15 cellular contexts compared by ENCODE assay signal in the genomic region with DNA sequence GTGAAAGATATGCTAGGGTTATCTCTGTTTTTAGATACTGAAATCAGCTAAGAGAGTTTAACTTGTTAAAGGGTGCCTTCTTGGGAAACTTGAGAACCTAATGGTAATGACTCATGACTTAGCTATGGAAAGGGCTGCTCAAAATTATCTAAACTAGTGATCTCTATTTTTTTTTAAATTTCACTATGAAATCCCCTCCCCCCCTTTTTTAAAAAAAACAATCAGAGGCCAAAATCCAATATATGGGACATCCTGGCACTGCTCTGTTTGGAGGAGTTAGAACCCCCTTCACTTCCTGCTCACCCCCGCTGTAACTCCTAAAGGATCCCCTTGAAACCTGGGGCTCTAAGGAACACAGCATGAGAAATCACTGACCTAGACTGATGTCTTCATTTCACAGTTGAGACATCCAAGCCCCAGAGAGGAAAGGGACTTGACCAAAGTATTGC. TPM values are rescaled to one million over a fixed set of nuclear protein-coding genes. Genes with fewer than 3 reads are reported as not detected.
DNase-seq lines count a peak whose midpoint lies in the region; ATAC-seq, FAIRE-seq and TF ChIP-seq lines count a peak whose summit lies in the region.
"Had no signal": no experiment of that assay in that cellular context is flagged by ENCODE, and none has a peak within 500 bp of the region (broad histone marks: within the 10 kb centered on the region; RNA-seq: fewer than 3 reads in every experiment).

No MANE protein-coding gene starts in this region.

- peak overlapping the region; percentile 92 for H3K4ac ChIP-seq in IMR-90 (ENCODE audit: low read depth, low read length)

- peaks cover 26% of the 10 kb centered on the region for H3K36me3 ChIP-seq in IMR-90 (ENCODE audit: control insufficient read depth, insufficient read depth, low read length)
- H3K36me3 ChIP-seq in GM12878 (ENCODE audit: control insufficient read depth in 2 of 2, insufficient read depth in 2 of 2, low read length in 1 of 2): peaks cover 6 to 7% of the 10 kb centered on the region in 2 experiments; a peak in 3 of 4 replicates
- peaks cover 0 to 54% of the 10 kb centered on the region in 2 donors for H3K36me3 ChIP-seq in left lung
- H3K36me3 ChIP-seq in neural progenitor cell: no peaks in the 10 kb centered on the region

- DNase-seq in AG08395 (ENCODE audit: low spot score) (peak; percentile 80), IMR-90 (peak; percentile 75), GM12878 (ENCODE audit: low read depth, low spot score) (no peak), left lung (no peak), dorsolateral prefrontal cortex (no peak), neural progenitor cell (ENCODE audit: low spot score) (no peak)
- no peak for DNase-seq in activated CD4-positive, alpha-beta T cell treated with anti-CD3 and anti-CD28 coated beads for 4 hours
- DNase-seq: hippocampal formation, NCI-H1930, right lobe of liver, T-helper 9 cell, transverse colon had no signal

- H4K91ac ChIP-seq in IMR-90 (ENCODE audit: insufficient read depth, low read depth, low read length): peak overlapping the region; percentile 72

- H3K23ac ChIP-seq in IMR-90 (ENCODE audit: low read depth, low read length): peak overlapping the region; percentile 81; the same call in 1 of the 2 replicates

- RAD21 ChIA-PET in GM12878 (lab: Charles Lee; ENCODE audit: unreplicated experiment): interaction anchor here (0.8 kb wide), 2 partner anchors 9 to 52 kb away, joined by 3 read pairs; no protein-coding TSS in a partner anchor

- peak overlapping the region; percentile 88 for H2AK9ac ChIP-seq in IMR-90 (replicated peaks; ENCODE audit: low read depth, low read length, poor library complexity)

- peak overlapping the region; percentile 99 for H2AK5ac ChIP-seq in IMR-90 (ENCODE audit: low read depth, low read length)

- CTCF ChIA-PET in IMR-90 (lab: Yijun Ruan, JAX) (no interaction called here), GM12878 (lab: Yijun Ruan, JAX) (interaction anchor here (0.8 to 2.0 kb wide), 2 partner anchors 8 to 27 kb away, joined by 3 to 6 read pairs; no protein-coding TSS in a partner anchor)

- H3K4me3 ChIP-seq in IMR-90 (ENCODE audit: insufficient read depth, low read depth, low read length) (no peak overlapping the region), GM12878 (no peak overlapping the region), left lung (no peak overlapping the region), dorsolateral prefrontal cortex (no peak overlapping the region), neural progenitor cell (no peak overlapping the region)
- H3K4me3 ChIP-seq: BLaER1 treated with 17β-estradiol and CSF1 and Interleukin-3, amounts not matched to agents 10 nM and 100 nM; right lobe of liver; transverse colon had no signal

- H3K79me2 ChIP-seq in GM12878 (ENCODE audit: control insufficient read depth, insufficient read depth, low read length): no peaks in the 10 kb centered on the region
- H3K79me2 ChIP-seq in neural progenitor cell (ENCODE audit: low read depth): no peaks in the 10 kb centered on the region

- peak overlapping the region; percentile 93 for H2BK20ac ChIP-seq in IMR-90 (ENCODE audit: low read depth, low read length)

- H3K14ac ChIP-seq in IMR-90 (replicated peaks; ENCODE audit: low read depth, low read length): peak overlapping the region; percentile 91

- SMC1A ChIA-PET in GM12878 (lab: Charles Lee; ENCODE audit: uncharacterized antibody, unreplicated experiment): interaction anchor here (1.6 kb wide), 1 partner anchor 11 kb away, joined by 6 read pairs; no protein-coding TSS in a partner anchor

- H3K36me3 Mint-ChIP-seq in neural progenitor cell: peaks cover 26% of the 10 kb centered on the region
- H3K36me3 Mint-ChIP-seq: activated naive CD8-positive, alpha-beta T cell had no signal

- H3K9me3 ChIP-seq in IMR-90 (ENCODE audit: control insufficient read depth, insufficient read depth, low read length) (no peaks in the 10 kb centered on the region), GM12878 (replicated peaks; ENCODE audit: control insufficient read depth, insufficient read depth, low read length) (no peaks in the 10 kb centered on the region), left lung (no peaks in the 10 kb centered on the region), neural progenitor cell (ENCODE audit: low read depth) (no peaks in the 10 kb centered on the region)
- H3K9me3 ChIP-seq: BLaER1 treated with 17β-estradiol and CSF1 and Interleukin-3, amounts not matched to agents 10 nM and 100 nM; right lobe of liver; transverse colon had no signal

- H3K4me2 ChIP-seq in IMR-90 (ENCODE audit: low read depth, low read length) (peak overlapping the region; percentile 96), GM12878 (ENCODE audit: control insufficient read depth, insufficient read depth) (no peak overlapping the region), neural progenitor cell (no peak overlapping the region)
- H3K4me2 ChIP-seq: BLaER1 treated with 17β-estradiol and CSF1 and Interleukin-3, amounts not matched to agents 10 nM and 100 nM had no signal

- no peak for TF ChIP-seq EP300 in GM12878 (IDR thresholded peaks at IDR 0.05; ENCODE audit: borderline replicate concordance in 1 of 2, control insufficient read depth in 1 of 2, low read depth in 2 of 2, low read length in 2 of 2)

- TF ChIP-seq CTCF in IMR-90 (conservative IDR thresholded peaks at IDR 0.05; ENCODE audit: low read depth, low read length): no peak
- TF ChIP-seq CTCF in GM12878 (IDR thresholded peaks at IDR 0.05 in 2 of 3, conservative IDR thresholded peaks at IDR 0.05 in 1 of 3; ENCODE audit: control insufficient read depth in 2 of 3, extremely low read depth in 1 of 3, insufficient read depth in 1 of 3, low read depth in 3 of 3, low read length in 3 of 3): no peak
- no peak for TF ChIP-seq CTCF in left lung (IDR thresholded peaks at IDR 0.05)
- TF ChIP-seq CTCF in dorsolateral prefrontal cortex (IDR thresholded peaks at IDR 0.05 in 54 of 56, conservative IDR thresholded peaks at IDR 0.05 in 2 of 56; ENCODE audit: low read depth in 1 of 56, partially characterized antibody in 56 of 56): no peak
- TF ChIP-seq CTCF in neural progenitor cell (IDR thresholded peaks at IDR 0.05): no peak

- H3K27ac ChIP-seq in IMR-90 (ENCODE audit: insufficient read depth, low read length) (peak overlapping the region; percentile 73), GM12878 (ENCODE audit: control insufficient read depth, insufficient read depth) (no peak overlapping the region), left lung (no peak overlapping the region), dorsolateral prefrontal cortex (peak overlapping the region in 5 of 59 donors; percentile 4 to 35 (median 23)), neural progenitor cell (no peak overlapping the region)
- H3K27ac ChIP-seq: BLaER1 treated with 17β-estradiol and CSF1 and Interleukin-3, amounts not matched to agents 10 nM and 100 nM; right lobe of liver; transverse colon had no signal

- H2BK5ac ChIP-seq in IMR-90 (ENCODE audit: low read depth, low read length, poor library complexity, severe bottlenecking): peak overlapping the region; percentile 89

- BruUV-seq in IMR-90 (replicated peaks; lab: Mats Ljungman, UMichigan): no TSS peak
- TSS peak; percentile 51 for BruUV-seq in GM12878 (replicated peaks; lab: Mats Ljungman, UMichigan)

- H2BK120ac ChIP-seq in IMR-90 (ENCODE audit: low read depth, low read length): peak overlapping the region; percentile 88

- no peaks in the 10 kb centered on the region for H3K27me3 ChIP-seq in IMR-90 (ENCODE audit: control insufficient read depth, insufficient read depth, low read length)
- H3K27me3 ChIP-seq in GM12878 (replicated peaks in 1 of 2; ENCODE audit: control insufficient read depth in 2 of 2, insufficient read depth in 2 of 2, low read length in 1 of 2): no peaks in the 10 kb centered on the region
- no peaks in the 10 kb centered on the region for H3K27me3 ChIP-seq in left lung
- no peaks in the 10 kb centered on the region for H3K27me3 ChIP-seq in dorsolateral prefrontal cortex
- no peaks in the 10 kb centered on the region for H3K27me3 ChIP-seq in neural progenitor cell
- H3K27me3 ChIP-seq: BLaER1 treated with 17β-estradiol and CSF1 and Interleukin-3, amounts not matched to agents 10 nM and 100 nM; right lobe of liver; transverse colon had no signal

- H3K4me1 ChIP-seq in IMR-90 (ENCODE audit: control insufficient read depth, insufficient read depth, low read length): peaks cover 11% of the 10 kb centered on the region
- H3K4me1 ChIP-seq in GM12878 (ENCODE audit: control insufficient read depth, insufficient read depth, low read length): no peaks in the 10 kb centered on the region
- peaks cover 0 to 7% of the 10 kb centered on the region in 2 donors for H3K4me1 ChIP-seq in left lung
- no peaks in the 10 kb centered on the region for H3K4me1 ChIP-seq in neural progenitor cell
- H3K4me1 ChIP-seq: transverse colon had no signal

- intact Hi-C loops in IMR-90 (cut with micrococcal nuclease): no loop called here
- intact Hi-C loops in GM12878 (cut with micrococcal nuclease; ENCODE audit: unreplicated experiment): no loop called here
- intact Hi-C loops in left lung (cut with DNase I): no loop called here
- intact Hi-C loops in dorsolateral prefrontal cortex (cut with DNase I): no loop called here

- peak overlapping the region; percentile 94 for H3K18ac ChIP-seq in IMR-90 (ENCODE audit: low read depth, low read length)

- WGBS in IMR-90 (ENCODE audit: extremely low coverage in 2 of 2, insufficient read length in 1 of 2), 2 experiments: no CpG with 5 or more reads among the region's 1 CpG
- WGBS in GM12878 (ENCODE audit: insufficient coverage, insufficient replicate concordance, low lambda C conversion rate, missing lambda C conversion rate): 100% methylated on average over 1 of the region's 1 CpG

- no peak overlapping the region for H3K4me3 Mint-ChIP-seq in neural progenitor cell
- H3K4me3 Mint-ChIP-seq: activated naive CD8-positive, alpha-beta T cell had no signal

- H2AFZ ChIP-seq in IMR-90 (replicated peaks; ENCODE audit: low read length, poor library complexity): no peak overlapping the region
- no peak overlapping the region for H2AFZ ChIP-seq in GM12878 (ENCODE audit: control insufficient read depth, low read depth, low read length)
- no peak overlapping the region for H2AFZ ChIP-seq in neural progenitor cell (replicated peaks)

- H4K8ac ChIP-seq in IMR-90 (ENCODE audit: low read depth in 2 of 2, low read length in 2 of 2): peak overlapping the region in 1 of 2 experiments; percentile 75; a peak in 1 of 4 replicates

- dilution Hi-C loops in IMR-90 (cut with HindIII; ENCODE audit: low sequenced_read_pairs, unreplicated experiment): no loop called here

- H4K20me1 ChIP-seq in IMR-90 (ENCODE audit: insufficient read depth, low read length): peaks cover 10% of the 10 kb centered on the region; the same call in 1 of the 2 replicates
- H4K20me1 ChIP-seq in GM12878 (ENCODE audit: control insufficient read depth, insufficient read depth): no peaks in the 10 kb centered on the region
- H4K20me1 ChIP-seq in neural progenitor cell (ENCODE audit: low read depth): no peaks in the 10 kb centered on the region

- POLR2A ChIA-PET in IMR-90 (lab: Charles Lee; ENCODE audit: unreplicated experiment) (no interaction called here), GM12878 (lab: Charles Lee) (interaction anchor here (1.0 kb wide), 1 partner anchor 25 kb away, joined by 3 read pairs; no protein-coding TSS in a partner anchor)

- no peaks in the 10 kb centered on the region for H3K9me3 Mint-ChIP-seq in neural progenitor cell

- peak overlapping the region; percentile 78 for H4K5ac ChIP-seq in IMR-90 (ENCODE audit: low read depth, low read length)

- H3K56ac ChIP-seq in IMR-90 (ENCODE audit: extremely low read depth, insufficient read depth, low read length): peak overlapping the region; percentile 16; the same call in 1 of the 2 replicates

- peaks cover 15% of the 10 kb centered on the region for H3K9me1 ChIP-seq in IMR-90 (ENCODE audit: insufficient read depth, low read length)

- FAIRE-seq in GM12878 (lab: Jason Lieb, UNC): no peak

- ATAC-seq in IMR-90 (ENCODE audit: low read depth): peak; percentile 78
- no peak for ATAC-seq in GM12878
- ATAC-seq in left lung: peak; percentile 31
- ATAC-seq in GM21576 (IDR thresholded peaks at IDR 0.05; ENCODE audit: unreplicated experiment): no peak
- ATAC-seq: right lobe of liver had no signal

- TF ChIP-seq POLR2A in IMR-90 (IDR thresholded peaks at IDR 0.05; ENCODE audit: low read depth, low read length): no peak
- TF ChIP-seq POLR2A in GM12878 (IDR thresholded peaks at IDR 0.05; ENCODE audit: low read depth, low read length): no peak

- H3K4me1 Mint-ChIP-seq in neural progenitor cell: no peaks in the 10 kb centered on the region

- TF ChIP-seq RAD21 in IMR-90 (IDR thresholded peaks at IDR 0.05; ENCODE audit: low read length): no peak
- TF ChIP-seq RAD21 in GM12878 (IDR thresholded peaks at IDR 0.05; ENCODE audit: insufficient read depth, low read depth, low read length): no peak

- peaks cover 8% of the 10 kb centered on the region for H3F3A ChIP-seq in neural progenitor cell (ENCODE audit: low read depth)

- H3K9ac ChIP-seq in IMR-90 (ENCODE audit: low read depth, low read length) (peak overlapping the region; percentile 45; the same call in 1 of the 2 replicates), GM12878 (ENCODE audit: control insufficient read depth, insufficient read depth, low read length) (no peak overlapping the region), neural progenitor cell (no peak overlapping the region)
- H3K9ac ChIP-seq: BLaER1 treated with 17β-estradiol and CSF1 and Interleukin-3, amounts not matched to agents 10 nM and 100 nM had no signal

- H2BK15ac ChIP-seq in IMR-90 (ENCODE audit: low read depth, low read length): peak overlapping the region; percentile 72; the same call in 2 of the 3 replicates

- peaks cover 2% of the 10 kb centered on the region for H3K27me3 Mint-ChIP-seq in neural progenitor cell (ENCODE audit: insufficient read depth, low read depth)
- H3K27me3 Mint-ChIP-seq: activated naive CD8-positive, alpha-beta T cell had no signal

- in situ Hi-C loops in IMR-90 (cut with MboI; ENCODE audit: low sequenced_read_pairs) (no loop called here), GM12878 (cut with MboI) (no loop called here)

- H3K27ac Mint-ChIP-seq in neural progenitor cell: no peak overlapping the region
- H3K27ac Mint-ChIP-seq: activated naive CD8-positive, alpha-beta T cell had no signal

- H3K79me1 ChIP-seq in IMR-90 (ENCODE audit: low read depth in 1 of 2, low read length in 2 of 2): peaks cover 4 to 34% of the 10 kb centered on the region in 2 experiments; a peak in 2 of 4 replicates

RNA-seq across cellular contexts. Expression of a gene that starts 6.6 kb away (rescaled TPM):
- total RNA-seq in IMR-90 (2012; rRNA removed): 50.7 and 53.6 TPM in 2 replicates
- polyA plus RNA-seq in IMR-90 (2012; rRNA removed): 25.4 and 27.0 TPM in 2 replicates
- polyA plus RNA-seq in IMR-90 (2012; cell fraction: cytosol; rRNA removed): 12.2 and 17.0 TPM in 2 replicates
- 6.5 and 17.8 TPM in 2 replicates for polyA plus RNA-seq in IMR-90 (2012; cell fraction: nucleus; rRNA removed; ENCODE audit: low replicate concordance)
- 27.3 and 28.9 TPM in 2 replicates for total RNA-seq in GM12878 (2013; cell fraction: nucleolus; rRNA removed)
- total RNA-seq in GM12878 (2014; rRNA removed): 25.8 and 31.1 TPM in 2 replicates
- total RNA-seq in GM12878 (2014; rRNA removed; fragmentation: Illumina TruSeq; extraction: Trizol): 34.5 and 34.9 TPM in 2 replicates
- 51.1 and 55.6 TPM in 2 replicates for total RNA-seq in GM12878 (2021)
- 10.6 TPM for polyA plus RNA-seq in GM12878 (2011; ENCODE audit: low read depth)
- 25.1 and 28.9 TPM in 2 replicates for polyA plus RNA-seq in GM12878 (2011; rRNA removed)
- polyA plus RNA-seq in GM12878 (2011; cell fraction: cytosol; rRNA removed): 18.9 and 21.8 TPM in 2 replicates
- polyA plus RNA-seq in GM12878 (2011; cell fraction: nucleus; rRNA removed): 7.5 and 11.6 TPM in 2 replicates
- polyA plus RNA-seq in GM12878 (2012): 12.7 and 13.4 TPM in 2 replicates
- 24.6 and 25.5 TPM in 2 replicates for polyA plus RNA-seq in GM12878 (2014; fragmentation: Illumina TruSeq; extraction: Trizol)
- polyA plus RNA-seq in GM12878 (2014; fragmentation: Nextera tagmentation; extraction: Ambion mirVana): 10 to 100 TPM; 11.1 to 25.5 TPM
- 23.1 and 26.0 TPM in 2 replicates for polyA plus RNA-seq in GM12878 (2014; rRNA removed)
- polyA plus RNA-seq in GM12878 (2016; fragmentation: Nextera tagmentation; extraction: Ambion mirVana): 10 to 100 TPM; 28.5 to 35.2 TPM
- polyA minus RNA-seq in GM12878 (2011; rRNA and poly(A)+ RNA removed): 29.7 and 34.2 TPM in 2 replicates
- polyA minus RNA-seq in GM12878 (2011; cell fraction: cytosol; rRNA and poly(A)+ RNA removed): 14.3 and 16.5 TPM in 2 replicates
- 5.2 and 6.4 TPM in 2 replicates for polyA minus RNA-seq in GM12878 (2011; cell fraction: nucleus; rRNA and poly(A)+ RNA removed)
- 10 to 100 TPM; 70.2 to 73.2 TPM for total RNA-seq in left lung
- 10 to 100 TPM; 49.7 to 98.8 (median 74.6) TPM for total RNA-seq in dorsolateral prefrontal cortex
- 58.5 and 69.3 TPM in 2 replicates for total RNA-seq in neural progenitor cell (ENCODE audit: low replicate concordance)

RNA-seq across cellular contexts. Expression of a gene that starts 28.5 kb away (rescaled TPM):
- total RNA-seq in IMR-90 (2012; rRNA removed) (4.4 and 6.5 TPM in 2 replicates), GM12878 (2014; rRNA removed) (5.4 and 6.8 TPM in 2 replicates), GM12878 (2014; rRNA removed; fragmentation: Illumina TruSeq; extraction: Trizol) (6.0 and 6.3 TPM in 2 replicates), GM12878 (2021) (24.3 TPM in 2 replicates), left lung (10 to 100 TPM; 16.5 to 22.6 TPM), dorsolateral prefrontal cortex (10 to 100 TPM; 14.3 to 30.7 (median 20.7) TPM), neural progenitor cell (ENCODE audit: low replicate concordance) (2.3 and 11.7 TPM in 2 replicates)
- polyA plus RNA-seq in IMR-90 (2012; rRNA removed) (28.7 and 30.2 TPM in 2 replicates), GM12878 (2011; rRNA removed) (4.4 and 14.3 TPM in 2 replicates), GM12878 (2014; fragmentation: Illumina TruSeq; extraction: Trizol) (5.7 and 11.7 TPM in 2 replicates), GM12878 (2014; fragmentation: Nextera tagmentation; extraction: Ambion mirVana) (1 to 10 TPM; 2.3 to 3.4 TPM), GM12878 (2014; rRNA removed) (13.0 and 18.9 TPM in 2 replicates), GM12878 (2016; fragmentation: Nextera tagmentation; extraction: Ambion mirVana) (10 to 100 TPM; 25.1 to 27.2 TPM)
- polyA plus RNA-seq in IMR-90 (2012; cell fraction: cytosol; rRNA removed): 21.5 and 31.3 TPM in 2 replicates
- polyA plus RNA-seq in IMR-90 (2012; cell fraction: nucleus; rRNA removed; ENCODE audit: low replicate concordance): 26.5 and 45.9 TPM in 2 replicates
- total RNA-seq in GM12878 (2013; cell fraction: nucleolus; rRNA removed): 12.3 and 16.0 TPM in 2 replicates
- polyA plus RNA-seq in GM12878 (2011; ENCODE audit: low read depth): 9.7 TPM
- 31.1 and 32.2 TPM in 2 replicates for polyA plus RNA-seq in GM12878 (2011; cell fraction: cytosol; rRNA removed)
- polyA plus RNA-seq in GM12878 (2011; cell fraction: nucleus; rRNA removed): 23.5 and 25.2 TPM in 2 replicates
- 17.9 and 21.4 TPM in 2 replicates for polyA plus RNA-seq in GM12878 (2012)
- polyA minus RNA-seq in GM12878 (2011; rRNA and poly(A)+ RNA removed): 18.7 and 25.6 TPM in 2 replicates
- polyA minus RNA-seq in GM12878 (2011; cell fraction: cytosol; rRNA and poly(A)+ RNA removed): 8.3 and 13.0 TPM in 2 replicates
- polyA minus RNA-seq in GM12878 (2011; cell fraction: nucleus; rRNA and poly(A)+ RNA removed): 5.0 and 8.5 TPM in 2 replicates

Comparison
In these comparisons a context has a peak if more than half of its experiments do, and no peak if none do; other contexts are left out.
1. DNase-seq: peak in AG08395 (single experiment) and IMR-90 (single experiment); none in GM12878 (single experiment), left lung (0 of 2), dorsolateral prefrontal cortex (0 of 10), activated CD4-positive, alpha-beta T cell treated with anti-CD3 and anti-CD28 coated beads for 4 hours (0 of 2) and neural progenitor cell (single experiment).
2. ATAC-seq: peak in IMR-90 (single experiment) and left lung (single experiment); none in GM12878 (single experiment) and GM21576 (single experiment).